1 cellular context compared by ENCODE assay signal in the genomic region with DNA sequence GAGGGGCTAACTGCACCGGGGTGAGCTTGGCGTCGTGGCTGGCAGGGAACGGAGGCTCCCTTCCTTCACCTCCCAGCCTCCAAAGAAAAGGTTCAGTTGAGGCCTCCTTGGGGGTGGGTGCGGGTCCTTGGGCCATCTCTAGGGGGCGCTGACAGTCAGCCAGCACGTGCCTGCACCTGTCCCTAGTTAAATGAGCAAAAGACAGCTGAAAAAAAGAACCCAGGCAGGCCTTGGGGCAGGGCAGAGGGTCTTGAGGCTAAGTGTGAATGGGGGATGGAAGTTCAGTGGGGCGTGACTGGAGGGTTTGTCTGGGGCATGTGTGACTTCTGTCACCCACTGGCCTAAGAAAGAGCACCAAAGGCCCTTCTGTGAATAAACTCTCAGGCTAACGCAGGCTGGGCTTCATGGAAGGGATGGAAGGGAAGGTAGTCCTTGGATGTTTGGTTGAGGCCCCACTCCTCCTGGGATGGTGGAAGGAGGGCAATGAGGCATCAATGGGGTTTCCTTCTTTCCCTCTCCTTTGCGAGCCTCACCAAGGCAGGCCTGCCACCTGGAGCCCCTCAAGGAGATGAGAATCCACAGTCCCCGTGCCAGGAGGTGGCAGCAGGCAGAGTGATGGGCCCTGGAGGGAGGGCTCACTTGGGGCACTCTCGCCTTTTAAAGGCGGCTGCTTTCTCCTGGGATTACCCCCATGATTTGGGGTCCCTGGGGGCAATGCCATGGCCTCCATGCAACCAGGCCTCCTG.
TF ChIP-seq lines count a peak whose summit lies in the region.

No MANE protein-coding gene starts in this region.

TF ChIP-seq in K562, 482 proteins besides CTCF, POLR2A, EP300 and RAD21 (continued from another document and continues in another):
- no peak for TF ChIP-seq ZNF79 (CRISPR knock-in tag; IDR thresholded peaks at IDR 0.05; ENCODE audit: low read depth)
- 0 out of 2 replicates have a peak, but pooled peaks have one; percentile 62 for TF ChIP-seq XRCC5 (IDR thresholded peaks at IDR 0.05; ENCODE audit: low read depth, low read length)
- peak; percentile 52; the same call in 1 of the 2 replicates for TF ChIP-seq DMBX1 (CRISPR knock-in tag; IDR thresholded peaks at IDR 0.05; ENCODE audit: borderline replicate concordance)
- TF ChIP-seq KLF1 (tag; IDR thresholded peaks at IDR 0.05), result no peak
- no peak for TF ChIP-seq ZNF699 (CRISPR knock-in tag; IDR thresholded peaks at IDR 0.05; ENCODE audit: insufficient replicate concordance)
- TF ChIP-seq ATF7 (IDR thresholded peaks at IDR 0.05), result 0 out of 2 replicates have a peak, but pooled peaks have one; percentile 26
- TF ChIP-seq CHD2 (IDR thresholded peaks at IDR 0.05; ENCODE audit: low read depth, low read length), result no peak
- TF ChIP-seq PRMT5 (CRISPR knock-in tag; IDR thresholded peaks at IDR 0.05), result no peak
- no peak for TF ChIP-seq ZNF354B (CRISPR knock-in tag; IDR thresholded peaks at IDR 0.05)
- TF ChIP-seq TOE1 (IDR thresholded peaks at IDR 0.05; ENCODE audit: borderline replicate concordance), result peak; percentile 51; the same call in 1 of the 2 replicates
- no peak for TF ChIP-seq TOE1 (CRISPR knock-in tag; IDR thresholded peaks at IDR 0.05; ENCODE audit: borderline replicate concordance, low read depth)
- no peak for TF ChIP-seq ZNF212 (CRISPR knock-in tag; IDR thresholded peaks at IDR 0.05)
- TF ChIP-seq SOX6 (IDR thresholded peaks at IDR 0.05), result 0 out of 2 replicates have a peak, but pooled peaks have one; percentile 10
- 0 out of 2 replicates have a peak, but pooled peaks have one; percentile 17 for TF ChIP-seq ZBTB7A (IDR thresholded peaks at IDR 0.05; ENCODE audit: borderline replicate concordance, control insufficient read depth, low read depth, low read length)
- TF ChIP-seq HOXB6 (CRISPR knock-in tag; IDR thresholded peaks at IDR 0.05; ENCODE audit: borderline replicate concordance), result no peak
- TF ChIP-seq BRF1 (IDR thresholded peaks at IDR 0.05; ENCODE audit: borderline replicate concordance, extremely low read depth, insufficient read length), result no peak
- TF ChIP-seq, protein P1, sequence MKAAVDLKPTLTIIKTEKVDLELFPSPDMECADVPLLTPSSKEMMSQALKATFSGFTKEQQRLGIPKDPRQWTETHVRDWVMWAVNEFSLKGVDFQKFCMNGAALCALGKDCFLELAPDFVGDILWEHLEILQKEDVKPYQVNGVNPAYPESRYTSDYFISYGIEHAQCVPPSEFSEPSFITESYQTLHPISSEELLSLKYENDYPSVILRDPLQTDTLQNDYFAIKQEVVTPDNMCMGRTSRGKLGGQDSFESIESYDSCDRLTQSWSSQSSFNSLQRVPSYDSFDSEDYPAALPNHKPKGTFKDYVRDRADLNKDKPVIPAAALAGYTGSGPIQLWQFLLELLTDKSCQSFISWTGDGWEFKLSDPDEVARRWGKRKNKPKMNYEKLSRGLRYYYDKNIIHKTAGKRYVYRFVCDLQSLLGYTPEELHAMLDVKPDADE (conservative IDR thresholded peaks at IDR 0.05; ENCODE audit: control insufficient read depth, low read depth, low read length), result no peak
- TF ChIP-seq TEAD4 (IDR thresholded peaks at IDR 0.05; ENCODE audit: low read length), result peak; percentile 18; the same call in 1 of the 2 replicates
- no peak for TF ChIP-seq TEAD4 (CRISPR knock-in tag; IDR thresholded peaks at IDR 0.05; ENCODE audit: borderline replicate concordance)
- TF ChIP-seq, protein P2, sequence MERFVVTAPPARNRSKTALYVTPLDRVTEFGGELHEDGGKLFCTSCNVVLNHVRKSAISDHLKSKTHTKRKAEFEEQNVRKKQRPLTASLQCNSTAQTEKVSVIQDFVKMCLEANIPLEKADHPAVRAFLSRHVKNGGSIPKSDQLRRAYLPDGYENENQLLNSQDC (CRISPR knock-in tag; IDR thresholded peaks at IDR 0.05), result no peak
- TF ChIP-seq SIRT6 (IDR thresholded peaks at IDR 0.05; ENCODE audit: low read depth, low read length), result no peak
- TF ChIP-seq WHSC1 (IDR thresholded peaks at IDR 0.05; ENCODE audit: low read length), result no peak
- TF ChIP-seq, protein P3, sequence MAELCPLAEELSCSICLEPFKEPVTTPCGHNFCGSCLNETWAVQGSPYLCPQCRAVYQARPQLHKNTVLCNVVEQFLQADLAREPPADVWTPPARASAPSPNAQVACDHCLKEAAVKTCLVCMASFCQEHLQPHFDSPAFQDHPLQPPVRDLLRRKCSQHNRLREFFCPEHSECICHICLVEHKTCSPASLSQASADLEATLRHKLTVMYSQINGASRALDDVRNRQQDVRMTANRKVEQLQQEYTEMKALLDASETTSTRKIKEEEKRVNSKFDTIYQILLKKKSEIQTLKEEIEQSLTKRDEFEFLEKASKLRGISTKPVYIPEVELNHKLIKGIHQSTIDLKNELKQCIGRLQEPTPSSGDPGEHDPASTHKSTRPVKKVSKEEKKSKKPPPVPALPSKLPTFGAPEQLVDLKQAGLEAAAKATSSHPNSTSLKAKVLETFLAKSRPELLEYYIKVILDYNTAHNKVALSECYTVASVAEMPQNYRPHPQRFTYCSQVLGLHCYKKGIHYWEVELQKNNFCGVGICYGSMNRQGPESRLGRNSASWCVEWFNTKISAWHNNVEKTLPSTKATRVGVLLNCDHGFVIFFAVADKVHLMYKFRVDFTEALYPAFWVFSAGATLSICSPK (IDR thresholded peaks at IDR 0.05; ENCODE audit: borderline replicate concordance), result no peak
- TF ChIP-seq CBX3 (IDR thresholded peaks at IDR 0.05; ENCODE audit: borderline replicate concordance in 1 of 2, low read length in 2 of 2), result peak in 1 of 2 experiments; percentile 80; a peak in 1 of 3 replicates
- TF ChIP-seq, protein P4, sequence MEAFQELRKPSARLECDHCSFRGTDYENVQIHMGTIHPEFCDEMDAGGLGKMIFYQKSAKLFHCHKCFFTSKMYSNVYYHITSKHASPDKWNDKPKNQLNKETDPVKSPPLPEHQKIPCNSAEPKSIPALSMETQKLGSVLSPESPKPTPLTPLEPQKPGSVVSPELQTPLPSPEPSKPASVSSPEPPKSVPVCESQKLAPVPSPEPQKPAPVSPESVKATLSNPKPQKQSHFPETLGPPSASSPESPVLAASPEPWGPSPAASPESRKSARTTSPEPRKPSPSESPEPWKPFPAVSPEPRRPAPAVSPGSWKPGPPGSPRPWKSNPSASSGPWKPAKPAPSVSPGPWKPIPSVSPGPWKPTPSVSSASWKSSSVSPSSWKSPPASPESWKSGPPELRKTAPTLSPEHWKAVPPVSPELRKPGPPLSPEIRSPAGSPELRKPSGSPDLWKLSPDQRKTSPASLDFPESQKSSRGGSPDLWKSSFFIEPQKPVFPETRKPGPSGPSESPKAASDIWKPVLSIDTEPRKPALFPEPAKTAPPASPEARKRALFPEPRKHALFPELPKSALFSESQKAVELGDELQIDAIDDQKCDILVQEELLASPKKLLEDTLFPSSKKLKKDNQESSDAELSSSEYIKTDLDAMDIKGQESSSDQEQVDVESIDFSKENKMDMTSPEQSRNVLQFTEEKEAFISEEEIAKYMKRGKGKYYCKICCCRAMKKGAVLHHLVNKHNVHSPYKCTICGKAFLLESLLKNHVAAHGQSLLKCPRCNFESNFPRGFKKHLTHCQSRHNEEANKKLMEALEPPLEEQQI (IDR thresholded peaks at IDR 0.05), result peak; percentile 17; the same call in 1 of the 2 replicates
- no peak for TF ChIP-seq MYNN (IDR thresholded peaks at IDR 0.05)
- TF ChIP-seq MYNN (CRISPR knock-in tag; IDR thresholded peaks at IDR 0.05), result no peak
- TF ChIP-seq, protein P5, sequence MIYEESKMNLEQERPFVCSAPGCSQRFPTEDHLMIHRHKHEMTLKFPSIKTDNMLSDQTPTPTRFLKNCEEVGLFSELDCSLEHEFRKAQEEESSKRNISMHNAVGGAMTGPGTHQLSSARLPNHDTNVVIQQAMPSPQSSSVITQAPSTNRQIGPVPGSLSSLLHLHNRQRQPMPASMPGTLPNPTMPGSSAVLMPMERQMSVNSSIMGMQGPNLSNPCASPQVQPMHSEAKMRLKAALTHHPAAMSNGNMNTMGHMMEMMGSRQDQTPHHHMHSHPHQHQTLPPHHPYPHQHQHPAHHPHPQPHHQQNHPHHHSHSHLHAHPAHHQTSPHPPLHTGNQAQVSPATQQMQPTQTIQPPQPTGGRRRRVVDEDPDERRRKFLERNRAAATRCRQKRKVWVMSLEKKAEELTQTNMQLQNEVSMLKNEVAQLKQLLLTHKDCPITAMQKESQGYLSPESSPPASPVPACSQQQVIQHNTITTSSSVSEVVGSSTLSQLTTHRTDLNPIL (CRISPR knock-in tag; IDR thresholded peaks at IDR 0.05), result no peak
- no peak for TF ChIP-seq ZFPM2 (CRISPR knock-in tag; IDR thresholded peaks at IDR 0.05)
- 0 out of 2 replicates have a peak, but pooled peaks have one; percentile 39 for TF ChIP-seq LARP7 (IDR thresholded peaks at IDR 0.05)
- TF ChIP-seq CBX2 (IDR thresholded peaks at IDR 0.05; ENCODE audit: insufficient read depth, low read length, poor library complexity, severe bottlenecking), result no peak
- TF ChIP-seq, protein P6, sequence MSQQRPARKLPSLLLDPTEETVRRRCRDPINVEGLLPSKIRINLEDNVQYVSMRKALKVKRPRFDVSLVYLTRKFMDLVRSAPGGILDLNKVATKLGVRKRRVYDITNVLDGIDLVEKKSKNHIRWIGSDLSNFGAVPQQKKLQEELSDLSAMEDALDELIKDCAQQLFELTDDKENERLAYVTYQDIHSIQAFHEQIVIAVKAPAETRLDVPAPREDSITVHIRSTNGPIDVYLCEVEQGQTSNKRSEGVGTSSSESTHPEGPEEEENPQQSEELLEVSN (IDR thresholded peaks at IDR 0.05; ENCODE audit: borderline replicate concordance in 1 of 2, extremely low read depth in 1 of 2, insufficient read depth in 1 of 2, insufficient read length in 1 of 2, low read depth in 1 of 2, low read length in 1 of 2, poor library complexity in 1 of 2, severe bottlenecking in 1 of 2), result peak in 1 of 2 experiments; percentile 78
- TF ChIP-seq, protein P7, sequence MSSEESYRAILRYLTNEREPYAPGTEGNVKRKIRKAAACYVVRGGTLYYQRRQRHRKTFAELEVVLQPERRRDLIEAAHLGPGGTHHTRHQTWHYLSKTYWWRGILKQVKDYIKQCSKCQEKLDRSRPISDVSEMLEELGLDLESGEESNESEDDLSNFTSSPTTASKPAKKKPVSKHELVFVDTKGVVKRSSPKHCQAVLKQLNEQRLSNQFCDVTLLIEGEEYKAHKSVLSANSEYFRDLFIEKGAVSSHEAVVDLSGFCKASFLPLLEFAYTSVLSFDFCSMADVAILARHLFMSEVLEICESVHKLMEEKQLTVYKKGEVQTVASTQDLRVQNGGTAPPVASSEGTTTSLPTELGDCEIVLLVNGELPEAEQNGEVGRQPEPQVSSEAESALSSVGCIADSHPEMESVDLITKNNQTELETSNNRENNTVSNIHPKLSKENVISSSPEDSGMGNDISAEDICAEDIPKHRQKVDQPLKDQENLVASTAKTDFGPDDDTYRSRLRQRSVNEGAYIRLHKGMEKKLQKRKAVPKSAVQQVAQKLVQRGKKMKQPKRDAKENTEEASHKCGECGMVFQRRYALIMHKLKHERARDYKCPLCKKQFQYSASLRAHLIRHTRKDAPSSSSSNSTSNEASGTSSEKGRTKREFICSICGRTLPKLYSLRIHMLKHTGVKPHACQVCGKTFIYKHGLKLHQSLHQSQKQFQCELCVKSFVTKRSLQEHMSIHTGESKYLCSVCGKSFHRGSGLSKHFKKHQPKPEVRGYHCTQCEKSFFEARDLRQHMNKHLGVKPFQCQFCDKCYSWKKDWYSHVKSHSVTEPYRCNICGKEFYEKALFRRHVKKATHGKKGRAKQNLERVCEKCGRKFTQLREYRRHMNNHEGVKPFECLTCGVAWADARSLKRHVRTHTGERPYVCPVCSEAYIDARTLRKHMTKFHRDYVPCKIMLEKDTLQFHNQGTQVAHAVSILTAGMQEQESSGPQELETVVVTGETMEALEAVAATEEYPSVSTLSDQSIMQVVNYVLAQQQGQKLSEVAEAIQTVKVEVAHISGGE (CRISPR knock-in tag; IDR thresholded peaks at IDR 0.05), result no peak
- TF ChIP-seq, protein P8, sequence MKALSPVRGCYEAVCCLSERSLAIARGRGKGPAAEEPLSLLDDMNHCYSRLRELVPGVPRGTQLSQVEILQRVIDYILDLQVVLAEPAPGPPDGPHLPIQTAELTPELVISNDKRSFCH (CRISPR knock-in tag; IDR thresholded peaks at IDR 0.05), result no peak
- TF ChIP-seq, protein P8 (tag; IDR thresholded peaks at IDR 0.05), result no peak
- TF ChIP-seq, protein P9, sequence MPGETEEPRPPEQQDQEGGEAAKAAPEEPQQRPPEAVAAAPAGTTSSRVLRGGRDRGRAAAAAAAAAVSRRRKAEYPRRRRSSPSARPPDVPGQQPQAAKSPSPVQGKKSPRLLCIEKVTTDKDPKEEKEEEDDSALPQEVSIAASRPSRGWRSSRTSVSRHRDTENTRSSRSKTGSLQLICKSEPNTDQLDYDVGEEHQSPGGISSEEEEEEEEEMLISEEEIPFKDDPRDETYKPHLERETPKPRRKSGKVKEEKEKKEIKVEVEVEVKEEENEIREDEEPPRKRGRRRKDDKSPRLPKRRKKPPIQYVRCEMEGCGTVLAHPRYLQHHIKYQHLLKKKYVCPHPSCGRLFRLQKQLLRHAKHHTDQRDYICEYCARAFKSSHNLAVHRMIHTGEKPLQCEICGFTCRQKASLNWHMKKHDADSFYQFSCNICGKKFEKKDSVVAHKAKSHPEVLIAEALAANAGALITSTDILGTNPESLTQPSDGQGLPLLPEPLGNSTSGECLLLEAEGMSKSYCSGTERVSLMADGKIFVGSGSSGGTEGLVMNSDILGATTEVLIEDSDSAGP (CRISPR knock-in tag; IDR thresholded peaks at IDR 0.05), result no peak
- TF ChIP-seq ILK (tag; IDR thresholded peaks at IDR 0.05; ENCODE audit: borderline replicate concordance, low read depth), result no peak
- TF ChIP-seq DPF2 (IDR thresholded peaks at IDR 0.05), result peak; percentile 37; the same call in 1 of the 2 replicates
- 0 out of 2 replicates have a peak, but pooled peaks have one; percentile 13 for TF ChIP-seq ARID2 (IDR thresholded peaks at IDR 0.05)
- TF ChIP-seq NFIC (IDR thresholded peaks at IDR 0.05), result peak; percentile 24; the same call in 1 of the 2 replicates
- TF ChIP-seq ZKSCAN1 (IDR thresholded peaks at IDR 0.05; ENCODE audit: low read depth, low read length), result no peak
- TF ChIP-seq, protein P10, sequence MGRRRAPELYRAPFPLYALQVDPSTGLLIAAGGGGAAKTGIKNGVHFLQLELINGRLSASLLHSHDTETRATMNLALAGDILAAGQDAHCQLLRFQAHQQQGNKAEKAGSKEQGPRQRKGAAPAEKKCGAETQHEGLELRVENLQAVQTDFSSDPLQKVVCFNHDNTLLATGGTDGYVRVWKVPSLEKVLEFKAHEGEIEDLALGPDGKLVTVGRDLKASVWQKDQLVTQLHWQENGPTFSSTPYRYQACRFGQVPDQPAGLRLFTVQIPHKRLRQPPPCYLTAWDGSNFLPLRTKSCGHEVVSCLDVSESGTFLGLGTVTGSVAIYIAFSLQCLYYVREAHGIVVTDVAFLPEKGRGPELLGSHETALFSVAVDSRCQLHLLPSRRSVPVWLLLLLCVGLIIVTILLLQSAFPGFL (CRISPR knock-in tag; IDR thresholded peaks at IDR 0.05), result no peak
- TF ChIP-seq ZBTB1 (CRISPR knock-in tag; IDR thresholded peaks at IDR 0.05; ENCODE audit: borderline replicate concordance, low read depth), result no peak
